21 cellular contexts compared by ENCODE assay signal in genomic region chr5:134519989-134520388, GRCh38. TPM values are rescaled to one million over a fixed set of nuclear protein-coding genes. Genes with fewer than 3 reads are reported as not detected.
A peak's percentile ranks its signal among the peaks of the same experiment; 100 is the strongest.
DNase-seq lines count a peak whose midpoint lies in the region; ATAC-seq, FAIRE-seq and TF ChIP-seq lines count a peak whose summit lies in the region.
"Had no signal": no experiment of that assay in that cellular context is flagged by ENCODE, and none has a peak within 500 bp of the region (broad histone marks: within the 10 kb centered on the region; RNA-seq: fewer than 3 reads in every experiment).

No MANE protein-coding gene starts in this region.

- no peak for TF ChIP-seq CTCF in HepG2 (CRISPR knock-in tag; IDR thresholded peaks at IDR 0.05)
- TF ChIP-seq CTCF in right lobe of liver (IDR thresholded peaks at IDR 0.05), result no peak

- no peak for ATAC-seq in activated T-helper 17 cell treated with anti-CD3 and anti-CD28 coated beads, Interleukin-2, amount 50 U/mL, for 72 hours (replicated peaks)
- no peak for ATAC-seq in HepG2
- peak; percentile 37 to 64 (median 50) for ATAC-seq in right lobe of liver
- ATAC-seq in HG03469 (IDR thresholded peaks at IDR 0.05; ENCODE audit: unreplicated experiment), result no peak
- ATAC-seq: A549; CD8-positive, alpha-beta T cell had no signal

- H3K4me2 ChIP-seq in HepG2 (ENCODE audit: low read depth, low read length), result no peak overlapping the region
- H3K4me2 ChIP-seq: A549; BLaER1 treated with 17β-estradiol and CSF1 and Interleukin-3, amounts not matched to agents 10 nM and 100 nM had no signal

- no peak for TF ChIP-seq POLR2A in HepG2 (IDR thresholded peaks at IDR 0.05; ENCODE audit: insufficient read depth in 1 of 2, low read depth in 2 of 2, low read length in 2 of 2)
- no peak for TF ChIP-seq POLR2A in right lobe of liver (IDR thresholded peaks at IDR 0.05)

- no peaks in the 10 kb centered on the region for H3K9me3 Mint-ChIP-seq in activated T-helper 17 cell treated with anti-CD3 and anti-CD28 coated beads, Interleukin-2, amount 50 U/mL, for 72 hours
- H3K9me3 Mint-ChIP-seq: CD4-positive, alpha-beta T cell; CD8-positive, alpha-beta T cell had no signal

- H3K36me3 ChIP-seq in HepG2 (replicated peaks in 1 of 2; ENCODE audit: control insufficient read depth in 1 of 2, insufficient read depth in 2 of 2, low read length in 2 of 2) (no peaks in the 10 kb centered on the region), right lobe of liver (no peaks in the 10 kb centered on the region)
- H3K36me3 ChIP-seq: BLaER1 treated with 17β-estradiol and CSF1 and Interleukin-3, amounts not matched to agents 10 nM and 100 nM had no signal

- H3K9ac ChIP-seq in HepG2 (ENCODE audit: insufficient read depth, low read depth, low read length), result no peak overlapping the region
- H3K9ac ChIP-seq: BLaER1 treated with 17β-estradiol and CSF1 and Interleukin-3, amounts not matched to agents 10 nM and 100 nM had no signal

- H3K4me3 Mint-ChIP-seq in activated T-helper 17 cell treated with anti-CD3 and anti-CD28 coated beads, Interleukin-2, amount 50 U/mL, for 72 hours, result no peak overlapping the region
- H3K4me3 Mint-ChIP-seq: B cell; CD4-positive, alpha-beta T cell; CD8-positive, alpha-beta T cell had no signal

- H3K4me3 ChIP-seq in HepG2 (replicated peaks in 1 of 3; ENCODE audit: insufficient read depth in 1 of 3, low read depth in 2 of 3, low read length in 3 of 3) (no peak overlapping the region), right lobe of liver (no peak overlapping the region)
- H3K4me3 ChIP-seq: A549; BLaER1 treated with 17β-estradiol and CSF1 and Interleukin-3, amounts not matched to agents 10 nM and 100 nM had no signal

- H3K27ac Mint-ChIP-seq in activated T-helper 17 cell treated with anti-CD3 and anti-CD28 coated beads, Interleukin-2, amount 50 U/mL, for 72 hours, result peak overlapping the region; percentile 11
- H3K27ac Mint-ChIP-seq: B cell; CD4-positive, alpha-beta T cell had no signal

- no peak for FAIRE-seq in HepG2 (lab: Jason Lieb, UNC)
- FAIRE-seq: A549, D721Med, G401.6, GM12891 had no signal

- H3K27me3 ChIP-seq in HepG2 (ENCODE audit: control insufficient read depth in 1 of 2, insufficient read depth in 2 of 2, low read length in 2 of 2) (no peaks in the 10 kb centered on the region; a peak in 1 of 5 replicates), right lobe of liver (no peaks in the 10 kb centered on the region)
- H3K27me3 ChIP-seq: BLaER1 treated with 17β-estradiol and CSF1 and Interleukin-3, amounts not matched to agents 10 nM and 100 nM had no signal

- no peak overlapping the region for H2AFZ ChIP-seq in HepG2 (ENCODE audit: low read length)

- no peaks in the 10 kb centered on the region for H3K4me1 Mint-ChIP-seq in activated T-helper 17 cell treated with anti-CD3 and anti-CD28 coated beads, Interleukin-2, amount 50 U/mL, for 72 hours

- TF ChIP-seq EP300 in HepG2 (IDR thresholded peaks at IDR 0.05; ENCODE audit: low read depth in 2 of 2, low read length in 2 of 2), result no peak
- TF ChIP-seq EP300 in HepG2 (CRISPR knock-in tag; IDR thresholded peaks at IDR 0.05; ENCODE audit: borderline replicate concordance), result no peak

- BruUV-seq in HepG2 (replicated peaks; lab: Mats Ljungman, UMichigan), result no TSS peak

- H3K27me3 Mint-ChIP-seq in activated T-helper 17 cell treated with anti-CD3 and anti-CD28 coated beads, Interleukin-2, amount 50 U/mL, for 72 hours, result no peaks in the 10 kb centered on the region
- H3K27me3 Mint-ChIP-seq: B cell; CD4-positive, alpha-beta T cell had no signal

- 58% methylated on average over 2 of the region's 2 CpGs for WGBS in HepG2 (ENCODE audit: low lambda C conversion rate)
- 39% methylated on average over 2 of the region's 2 CpGs for WGBS in right lobe of liver (ENCODE audit: insufficient coverage, low coverage, low lambda C conversion rate, missing lambda C conversion rate)

- in situ Hi-C loops in HepG2 (cut with HindIII; ENCODE audit: extremely low pct_ligation_motif_present, low pct_unique_long_range_greater_than_20kb), result no loop called here

- H3K27ac ChIP-seq in HepG2 (ENCODE audit: extremely low read length, insufficient read depth, low read length) (no peak overlapping the region), right lobe of liver (no peak overlapping the region)
- H3K27ac ChIP-seq: 22Rv1; A549; BLaER1 treated with 17β-estradiol and CSF1 and Interleukin-3, amounts not matched to agents 10 nM and 100 nM; C4-2B had no signal

- no peaks in the 10 kb centered on the region for H4K20me1 ChIP-seq in HepG2 (ENCODE audit: insufficient read depth, low read length)
- H4K20me1 ChIP-seq: BLaER1 treated with 17β-estradiol and CSF1 and Interleukin-3, amounts not matched to agents 10 nM and 100 nM had no signal

- CTCF ChIA-PET in HepG2 (lab: Yijun Ruan, JAX; ENCODE audit: low intra/inter-chr PET ratio, low total read pairs), result no interaction called here

- no peak for TF ChIP-seq RAD21 in HepG2 (CRISPR knock-in tag; IDR thresholded peaks at IDR 0.05)

- H3K9me3 ChIP-seq in HepG2 (ENCODE audit: low read length) (no peaks in the 10 kb centered on the region), right lobe of liver (no peaks in the 10 kb centered on the region)
- H3K9me3 ChIP-seq: A549; BLaER1 treated with 17β-estradiol and CSF1 and Interleukin-3, amounts not matched to agents 10 nM and 100 nM; Caco-2 had no signal

- H3K4me1 ChIP-seq in HepG2 (ENCODE audit: insufficient read depth, low read length) (peaks cover 16% of the 10 kb centered on the region), right lobe of liver (peaks cover 0 to 13% (median 4%) of the 10 kb centered on the region in 4 donors)

- intact Hi-C loops in HepG2 (cut with micrococcal nuclease; ENCODE audit: unreplicated experiment), result no loop called here
- intact Hi-C loops in right lobe of liver (cut with DNase I), result no loop called here

- no peaks in the 10 kb centered on the region for H3K79me2 ChIP-seq in HepG2 (ENCODE audit: insufficient read depth, low read length)

- no peak for DNase-seq in HepG2 (ENCODE audit: low spot score)
- no peak for DNase-seq in right lobe of liver
- DNase-seq in HCEC 1CT, result no peak
- no peak for DNase-seq in HPDE6-E6E7 (ENCODE audit: extremely low spot score)
- DNase-seq: AML-193; Caco-2; Calu3; CD4-positive, alpha-beta T cell; CD8-positive, alpha-beta T cell; DMS79 treated with DMSO at 0.1 percent for 48 hours; GF-D8 had no signal

- POLR2A ChIA-PET in HepG2 (lab: Yijun Ruan, JAX), result interaction anchor here (0.7 to 1.7 kb wide), 4 partner anchors 8 to 49 kb away, joined by 3 to 11 read pairs (median 6); no protein-coding TSS in a partner anchor

- peaks cover 4% of the 10 kb centered on the region for H3K36me3 Mint-ChIP-seq in activated T-helper 17 cell treated with anti-CD3 and anti-CD28 coated beads, Interleukin-2, amount 50 U/mL, for 72 hours (ENCODE audit: low read depth)

TF ChIP-seq in HepG2, 621 proteins besides CTCF, POLR2A, EP300 and RAD21:
- TF ChIP-seq, protein P1, sequence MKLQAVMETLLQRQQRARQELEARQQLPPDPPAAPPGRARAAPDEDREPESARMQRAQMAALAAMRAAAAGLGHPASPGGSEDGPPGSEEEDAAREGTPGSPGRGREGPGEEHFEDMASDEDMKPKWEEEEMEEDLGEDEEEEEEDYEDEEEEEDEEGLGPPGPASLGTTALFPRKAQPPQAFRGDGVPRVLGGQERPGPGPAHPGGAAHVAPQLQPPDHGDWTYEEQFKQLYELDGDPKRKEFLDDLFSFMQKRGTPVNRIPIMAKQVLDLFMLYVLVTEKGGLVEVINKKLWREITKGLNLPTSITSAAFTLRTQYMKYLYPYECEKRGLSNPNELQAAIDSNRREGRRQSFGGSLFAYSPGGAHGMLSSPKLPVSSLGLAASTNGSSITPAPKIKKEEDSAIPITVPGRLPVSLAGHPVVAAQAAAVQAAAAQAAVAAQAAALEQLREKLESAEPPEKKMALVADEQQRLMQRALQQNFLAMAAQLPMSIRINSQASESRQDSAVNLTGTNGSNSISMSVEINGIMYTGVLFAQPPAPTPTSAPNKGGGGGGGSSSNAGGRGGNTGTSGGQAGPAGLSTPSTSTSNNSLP (IDR thresholded peaks at IDR 0.05; ENCODE audit: low read depth, low read length), result peak; percentile 52; the same call in 1 of the 2 replicates
- no peak for TF ChIP-seq MTA3 (CRISPR knock-in tag; IDR thresholded peaks at IDR 0.05)

RNA-seq across cellular contexts. Expression of gene JADE2, which starts 5.5 kb away (rescaled TPM):
- total RNA-seq in activated T-helper 17 cell treated with anti-CD3 and anti-CD28 coated beads, Interleukin-2, amount 50 U/mL, for 72 hours, result 10 to 100 TPM; 75.3 to 93.3 TPM
- total RNA-seq in HepG2 (2016; rRNA removed; fragmentation: Illumina TruSeq; extraction: Trizol) (15.1 and 15.6 TPM in 2 replicates), right lobe of liver (10 to 100 TPM in 1 of 6 experiments, 1 to 10 TPM in 5; 6.1 to 14.8 (median 8.4) TPM)
- 3.9 and 4.4 TPM in 2 replicates for total RNA-seq in HepG2 (2016; cell fraction: cytosol; rRNA removed; fragmentation: Illumina TruSeq; extraction: Trizol; ENCODE audit: low read depth)
- total RNA-seq in HepG2 (2016; cell fraction: insoluble cytoplasmic fraction; rRNA removed; fragmentation: Illumina TruSeq; extraction: Trizol), result 15.7 and 16.4 TPM in 2 replicates
- total RNA-seq in HepG2 (2016; cell fraction: membrane; rRNA removed; fragmentation: Illumina TruSeq; extraction: Trizol), result 9.9 and 14.2 TPM in 2 replicates
- total RNA-seq in HepG2 (2016; cell fraction: nucleus; rRNA removed; fragmentation: Illumina TruSeq; extraction: Trizol), result 10.7 and 11.7 TPM in 2 replicates
- polyA plus RNA-seq in HepG2 (2011; rRNA removed), result 7.5 and 9.1 TPM in 2 replicates
- 6.2 and 7.4 TPM in 2 replicates for polyA plus RNA-seq in HepG2 (2011; cell fraction: cytosol; rRNA removed)
- 10.9 and 11.6 TPM in 2 replicates for polyA plus RNA-seq in HepG2 (2011; cell fraction: nucleus; rRNA removed)
- 5.4 and 7.6 TPM in 2 replicates for polyA plus RNA-seq in HepG2 (2012)
- polyA plus RNA-seq in HepG2 (2016; cell fraction: cytosol; fragmentation: Illumina TruSeq; extraction: Trizol; ENCODE audit: low read depth), result 1.7 and 2.3 TPM in 2 replicates
- 10.3 and 12.8 TPM in 2 replicates for polyA plus RNA-seq in HepG2 (2016; cell fraction: insoluble cytoplasmic fraction; fragmentation: Illumina TruSeq; extraction: Trizol; ENCODE audit: low read depth)
- 4.9 and 6.8 TPM in 2 replicates for polyA plus RNA-seq in HepG2 (2016; cell fraction: membrane; fragmentation: Illumina TruSeq; extraction: Trizol; ENCODE audit: low read depth)
- polyA plus RNA-seq in HepG2 (2016; cell fraction: nucleus; fragmentation: Illumina TruSeq; extraction: Trizol; ENCODE audit: insufficient read depth, low read depth), result 12.5 and 13.5 TPM in 2 replicates
- polyA minus RNA-seq in HepG2 (2011; rRNA and poly(A)+ RNA removed; ENCODE audit: low replicate concordance), result 17.4 and 97.1 TPM in 2 replicates
- 6.2 and 12.3 TPM in 2 replicates for polyA minus RNA-seq in HepG2 (2011; cell fraction: cytosol; rRNA and poly(A)+ RNA removed)
- polyA minus RNA-seq in HepG2 (2011; cell fraction: nucleus; rRNA and poly(A)+ RNA removed), result 7.2 and 7.7 TPM in 2 replicates

Comparison
In these comparisons a context has a peak if more than half of its experiments do, and no peak if none do; other contexts are left out.
1. ATAC-seq: peak in right lobe of liver (4 of 4); none in activated T-helper 17 cell treated with anti-CD3 and anti-CD28 coated beads, Interleukin-2, amount 50 U/mL, for 72 hours (single experiment), HepG2 (single experiment) and HG03469 (single experiment).